ENCODE assay signal across 1 cellular context in genomic region chr11:48108231-48109045, GRCh38.
TF ChIP-seq lines count a peak whose summit lies in the region.

No MANE protein-coding gene starts in this region.

TF ChIP-seq in GM12878, 131 proteins besides CTCF, POLR2A, EP300 and RAD21:
- TF ChIP-seq HDGF (IDR thresholded peaks at IDR 0.05) (0 out of 2 replicates have a peak, but pooled peaks have one; percentile 29), SPI1 (IDR thresholded peaks at IDR 0.05; ENCODE audit: borderline replicate concordance, insufficient read depth, low read depth, low read length) (0 out of 2 replicates have a peak, but pooled peaks have one; percentile 2), NFYA (IDR thresholded peaks at IDR 0.05; ENCODE audit: borderline replicate concordance, low read depth, low read length) (no peak), CHD2 (IDR thresholded peaks at IDR 0.05; ENCODE audit: borderline replicate concordance, low read depth, low read length) (no peak)
